In the genomic region with DNA sequence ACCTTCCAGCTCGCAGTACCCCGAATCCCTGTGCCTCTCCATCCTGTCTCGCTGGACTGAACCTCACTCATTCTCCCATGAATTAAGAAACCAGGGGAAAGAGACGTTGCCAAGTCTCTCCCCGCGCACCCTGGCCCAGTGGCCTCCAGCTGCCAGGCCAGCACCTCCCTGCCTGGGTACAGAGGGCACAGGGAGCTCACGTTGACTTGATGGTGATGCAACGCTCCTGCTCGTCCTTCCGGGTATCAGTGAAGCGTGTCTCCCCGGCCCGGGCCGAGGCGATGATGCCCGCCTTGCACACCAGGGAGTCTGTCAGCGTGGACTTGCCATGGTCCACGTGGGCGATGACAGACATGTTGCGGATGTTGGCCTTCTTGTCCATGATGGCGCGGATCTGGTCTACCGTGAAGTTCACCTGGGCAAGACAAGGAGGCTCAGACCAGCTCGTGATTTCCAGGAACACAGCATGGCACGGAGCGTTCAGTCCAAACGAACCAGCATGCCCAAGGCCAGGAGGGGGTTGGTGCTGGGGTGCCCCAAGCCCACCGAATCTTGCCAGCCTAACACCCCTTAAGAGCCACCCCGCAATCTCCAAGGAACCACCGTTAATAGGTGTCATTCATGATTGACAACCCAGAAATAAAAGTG, we compare ENCODE assay signal across 1 cellular context.
TF ChIP-seq lines count a peak whose summit lies in the region.

No MANE protein-coding gene starts in this region.

TF ChIP-seq in HepG2, 621 proteins besides CTCF, POLR2A, EP300 and RAD21 (continued from another document and continues in another):
- TF ChIP-seq, protein P1, sequence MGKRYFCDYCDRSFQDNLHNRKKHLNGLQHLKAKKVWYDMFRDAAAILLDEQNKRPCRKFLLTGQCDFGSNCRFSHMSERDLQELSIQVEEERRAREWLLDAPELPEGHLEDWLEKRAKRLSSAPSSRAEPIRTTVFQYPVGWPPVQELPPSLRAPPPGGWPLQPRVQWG (CRISPR knock-in tag; IDR thresholded peaks at IDR 0.05; ENCODE audit: borderline replicate concordance, low read depth), result no peak
- TF ChIP-seq TCF12 (IDR thresholded peaks at IDR 0.05), result no peak
- TF ChIP-seq TCF12 (CRISPR knock-in tag; IDR thresholded peaks at IDR 0.05), result no peak
- TF ChIP-seq ZKSCAN1 (IDR thresholded peaks at IDR 0.05; ENCODE audit: low read length), result no peak
- TF ChIP-seq ELF3 (CRISPR knock-in tag; IDR thresholded peaks at IDR 0.05), result peak; percentile 41; the same call in 1 of the 2 replicates
- TF ChIP-seq ZNF546 (CRISPR knock-in tag; conservative IDR thresholded peaks at IDR 0.05), result no peak
- TF ChIP-seq POLR2G (IDR thresholded peaks at IDR 0.05; ENCODE audit: low read depth, low read length), result peak; percentile 45; the same call in 1 of the 2 replicates
- TF ChIP-seq TBP (CRISPR knock-in tag; IDR thresholded peaks at IDR 0.05), result no peak
- TF ChIP-seq ZSCAN20 (CRISPR knock-in tag; IDR thresholded peaks at IDR 0.05; ENCODE audit: borderline replicate concordance), result no peak
- no peak for TF ChIP-seq ISL2 (CRISPR knock-in tag; IDR thresholded peaks at IDR 0.05)
- TF ChIP-seq, protein P2, sequence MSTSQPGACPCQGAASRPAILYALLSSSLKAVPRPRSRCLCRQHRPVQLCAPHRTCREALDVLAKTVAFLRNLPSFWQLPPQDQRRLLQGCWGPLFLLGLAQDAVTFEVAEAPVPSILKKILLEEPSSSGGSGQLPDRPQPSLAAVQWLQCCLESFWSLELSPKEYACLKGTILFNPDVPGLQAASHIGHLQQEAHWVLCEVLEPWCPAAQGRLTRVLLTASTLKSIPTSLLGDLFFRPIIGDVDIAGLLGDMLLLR (CRISPR knock-in tag; IDR thresholded peaks at IDR 0.05), result peak; percentile 73; the same call in 1 of the 2 replicates
- no peak for TF ChIP-seq KMT2A (CRISPR knock-in tag; IDR thresholded peaks at IDR 0.05)
- TF ChIP-seq EEA1 (CRISPR knock-in tag; IDR thresholded peaks at IDR 0.05; ENCODE audit: borderline replicate concordance), result no peak
- no peak for TF ChIP-seq ZNF816 (CRISPR knock-in tag; IDR thresholded peaks at IDR 0.05; ENCODE audit: borderline replicate concordance)
- TF ChIP-seq ZNF335 (CRISPR knock-in tag; IDR thresholded peaks at IDR 0.05), result no peak
- TF ChIP-seq ZSCAN29 (CRISPR knock-in tag; conservative IDR thresholded peaks at IDR 0.05), result no peak
- TF ChIP-seq, protein P3, sequence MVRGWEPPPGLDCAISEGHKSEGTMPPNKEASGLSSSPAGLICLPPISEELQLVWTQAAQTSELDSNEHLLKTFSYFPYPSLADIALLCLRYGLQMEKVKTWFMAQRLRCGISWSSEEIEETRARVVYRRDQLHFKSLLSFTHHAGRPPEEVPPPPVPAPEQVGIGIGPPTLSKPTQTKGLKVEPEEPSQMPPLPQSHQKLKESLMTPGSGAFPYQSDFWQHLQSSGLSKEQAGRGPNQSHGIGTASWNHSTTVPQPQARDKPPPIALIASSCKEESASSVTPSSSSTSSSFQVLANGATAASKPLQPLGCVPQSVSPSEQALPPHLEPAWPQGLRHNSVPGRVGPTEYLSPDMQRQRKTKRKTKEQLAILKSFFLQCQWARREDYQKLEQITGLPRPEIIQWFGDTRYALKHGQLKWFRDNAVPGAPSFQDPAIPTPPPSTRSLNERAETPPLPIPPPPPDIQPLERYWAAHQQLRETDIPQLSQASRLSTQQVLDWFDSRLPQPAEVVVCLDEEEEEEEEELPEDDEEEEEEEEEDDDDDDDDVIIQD (CRISPR knock-in tag; IDR thresholded peaks at IDR 0.05; ENCODE audit: low read depth), result no peak
- TF ChIP-seq ZNF563 (CRISPR knock-in tag; IDR thresholded peaks at IDR 0.05), result no peak
- TF ChIP-seq HOXA3 (CRISPR knock-in tag; IDR thresholded peaks at IDR 0.05), result no peak
- TF ChIP-seq NCOA1 (CRISPR knock-in tag; IDR thresholded peaks at IDR 0.05), result no peak
- TF ChIP-seq, protein P4, sequence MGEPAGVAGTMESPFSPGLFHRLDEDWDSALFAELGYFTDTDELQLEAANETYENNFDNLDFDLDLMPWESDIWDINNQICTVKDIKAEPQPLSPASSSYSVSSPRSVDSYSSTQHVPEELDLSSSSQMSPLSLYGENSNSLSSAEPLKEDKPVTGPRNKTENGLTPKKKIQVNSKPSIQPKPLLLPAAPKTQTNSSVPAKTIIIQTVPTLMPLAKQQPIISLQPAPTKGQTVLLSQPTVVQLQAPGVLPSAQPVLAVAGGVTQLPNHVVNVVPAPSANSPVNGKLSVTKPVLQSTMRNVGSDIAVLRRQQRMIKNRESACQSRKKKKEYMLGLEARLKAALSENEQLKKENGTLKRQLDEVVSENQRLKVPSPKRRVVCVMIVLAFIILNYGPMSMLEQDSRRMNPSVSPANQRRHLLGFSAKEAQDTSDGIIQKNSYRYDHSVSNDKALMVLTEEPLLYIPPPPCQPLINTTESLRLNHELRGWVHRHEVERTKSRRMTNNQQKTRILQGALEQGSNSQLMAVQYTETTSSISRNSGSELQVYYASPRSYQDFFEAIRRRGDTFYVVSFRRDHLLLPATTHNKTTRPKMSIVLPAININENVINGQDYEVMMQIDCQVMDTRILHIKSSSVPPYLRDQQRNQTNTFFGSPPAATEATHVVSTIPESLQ (CRISPR knock-in tag; conservative IDR thresholded peaks at IDR 0.05), result no peak
- TF ChIP-seq ZNF549 (CRISPR knock-in tag; IDR thresholded peaks at IDR 0.05), result no peak
- TF ChIP-seq SP1 (IDR thresholded peaks at IDR 0.05), result no peak
- TF ChIP-seq SP1 (CRISPR knock-in tag; IDR thresholded peaks at IDR 0.05), result peak; percentile 34; the same call in 1 of the 2 replicates
- TF ChIP-seq, protein P5, sequence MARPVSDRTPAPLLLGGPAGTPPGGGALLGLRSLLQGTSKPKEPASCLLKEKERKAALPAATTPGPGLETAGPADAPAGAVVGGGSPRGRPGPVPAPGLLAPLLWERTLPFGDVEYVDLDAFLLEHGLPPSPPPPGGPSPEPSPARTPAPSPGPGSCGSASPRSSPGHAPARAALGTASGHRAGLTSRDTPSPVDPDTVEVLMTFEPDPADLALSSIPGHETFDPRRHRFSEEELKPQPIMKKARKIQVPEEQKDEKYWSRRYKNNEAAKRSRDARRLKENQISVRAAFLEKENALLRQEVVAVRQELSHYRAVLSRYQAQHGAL (CRISPR knock-in tag; IDR thresholded peaks at IDR 0.05; ENCODE audit: not compliant biosample characterization), result no peak
- TF ChIP-seq, protein P6, sequence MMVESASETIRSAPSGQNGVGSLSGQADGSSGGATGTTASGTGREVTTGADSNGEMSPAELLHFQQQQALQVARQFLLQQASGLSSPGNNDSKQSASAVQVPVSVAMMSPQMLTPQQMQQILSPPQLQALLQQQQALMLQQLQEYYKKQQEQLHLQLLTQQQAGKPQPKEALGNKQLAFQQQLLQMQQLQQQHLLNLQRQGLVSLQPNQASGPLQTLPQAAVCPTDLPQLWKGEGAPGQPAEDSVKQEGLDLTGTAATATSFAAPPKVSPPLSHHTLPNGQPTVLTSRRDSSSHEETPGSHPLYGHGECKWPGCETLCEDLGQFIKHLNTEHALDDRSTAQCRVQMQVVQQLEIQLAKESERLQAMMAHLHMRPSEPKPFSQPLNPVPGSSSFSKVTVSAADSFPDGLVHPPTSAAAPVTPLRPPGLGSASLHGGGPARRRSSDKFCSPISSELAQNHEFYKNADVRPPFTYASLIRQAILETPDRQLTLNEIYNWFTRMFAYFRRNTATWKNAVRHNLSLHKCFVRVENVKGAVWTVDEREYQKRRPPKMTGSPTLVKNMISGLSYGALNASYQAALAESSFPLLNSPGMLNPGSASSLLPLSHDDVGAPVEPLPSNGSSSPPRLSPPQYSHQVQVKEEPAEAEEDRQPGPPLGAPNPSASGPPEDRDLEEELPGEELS (CRISPR knock-in tag; IDR thresholded peaks at IDR 0.05), result no peak
- TF ChIP-seq KLF13 (CRISPR knock-in tag; IDR thresholded peaks at IDR 0.05), result no peak
- no peak for TF ChIP-seq HOXA7 (CRISPR knock-in tag; IDR thresholded peaks at IDR 0.05)
- no peak for TF ChIP-seq POLR2AphosphoS2 (IDR thresholded peaks at IDR 0.05; ENCODE audit: low read depth, low read length)
- TF ChIP-seq ZNF607 (CRISPR knock-in tag; IDR thresholded peaks at IDR 0.05; ENCODE audit: borderline replicate concordance), result no peak
- no peak for TF ChIP-seq ZNF557 (CRISPR knock-in tag; IDR thresholded peaks at IDR 0.05)
- TF ChIP-seq, protein P7, sequence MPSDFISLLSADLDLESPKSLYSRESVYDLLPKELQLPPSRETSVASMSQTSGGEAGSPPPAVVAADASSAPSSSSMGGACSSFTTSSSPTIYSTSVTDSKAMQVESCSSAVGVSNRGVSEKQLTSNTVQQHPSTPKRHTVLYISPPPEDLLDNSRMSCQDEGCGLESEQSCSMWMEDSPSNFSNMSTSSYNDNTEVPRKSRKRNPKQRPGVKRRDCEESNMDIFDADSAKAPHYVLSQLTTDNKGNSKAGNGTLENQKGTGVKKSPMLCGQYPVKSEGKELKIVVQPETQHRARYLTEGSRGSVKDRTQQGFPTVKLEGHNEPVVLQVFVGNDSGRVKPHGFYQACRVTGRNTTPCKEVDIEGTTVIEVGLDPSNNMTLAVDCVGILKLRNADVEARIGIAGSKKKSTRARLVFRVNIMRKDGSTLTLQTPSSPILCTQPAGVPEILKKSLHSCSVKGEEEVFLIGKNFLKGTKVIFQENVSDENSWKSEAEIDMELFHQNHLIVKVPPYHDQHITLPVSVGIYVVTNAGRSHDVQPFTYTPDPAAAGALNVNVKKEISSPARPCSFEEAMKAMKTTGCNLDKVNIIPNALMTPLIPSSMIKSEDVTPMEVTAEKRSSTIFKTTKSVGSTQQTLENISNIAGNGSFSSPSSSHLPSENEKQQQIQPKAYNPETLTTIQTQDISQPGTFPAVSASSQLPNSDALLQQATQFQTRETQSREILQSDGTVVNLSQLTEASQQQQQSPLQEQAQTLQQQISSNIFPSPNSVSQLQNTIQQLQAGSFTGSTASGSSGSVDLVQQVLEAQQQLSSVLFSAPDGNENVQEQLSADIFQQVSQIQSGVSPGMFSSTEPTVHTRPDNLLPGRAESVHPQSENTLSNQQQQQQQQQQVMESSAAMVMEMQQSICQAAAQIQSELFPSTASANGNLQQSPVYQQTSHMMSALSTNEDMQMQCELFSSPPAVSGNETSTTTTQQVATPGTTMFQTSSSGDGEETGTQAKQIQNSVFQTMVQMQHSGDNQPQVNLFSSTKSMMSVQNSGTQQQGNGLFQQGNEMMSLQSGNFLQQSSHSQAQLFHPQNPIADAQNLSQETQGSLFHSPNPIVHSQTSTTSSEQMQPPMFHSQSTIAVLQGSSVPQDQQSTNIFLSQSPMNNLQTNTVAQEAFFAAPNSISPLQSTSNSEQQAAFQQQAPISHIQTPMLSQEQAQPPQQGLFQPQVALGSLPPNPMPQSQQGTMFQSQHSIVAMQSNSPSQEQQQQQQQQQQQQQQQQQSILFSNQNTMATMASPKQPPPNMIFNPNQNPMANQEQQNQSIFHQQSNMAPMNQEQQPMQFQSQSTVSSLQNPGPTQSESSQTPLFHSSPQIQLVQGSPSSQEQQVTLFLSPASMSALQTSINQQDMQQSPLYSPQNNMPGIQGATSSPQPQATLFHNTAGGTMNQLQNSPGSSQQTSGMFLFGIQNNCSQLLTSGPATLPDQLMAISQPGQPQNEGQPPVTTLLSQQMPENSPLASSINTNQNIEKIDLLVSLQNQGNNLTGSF (CRISPR knock-in tag; IDR thresholded peaks at IDR 0.05), result no peak
- TF ChIP-seq SCMH1 (CRISPR knock-in tag; IDR thresholded peaks at IDR 0.05; ENCODE audit: borderline replicate concordance), result no peak
- no peak for TF ChIP-seq ZNF367 (CRISPR knock-in tag; IDR thresholded peaks at IDR 0.05; ENCODE audit: borderline replicate concordance)
- no peak for TF ChIP-seq ZNF713 (CRISPR knock-in tag; IDR thresholded peaks at IDR 0.05)
- no peak for TF ChIP-seq WIZ (CRISPR knock-in tag; IDR thresholded peaks at IDR 0.05)
- no peak for TF ChIP-seq ZNF75D (CRISPR knock-in tag; IDR thresholded peaks at IDR 0.05; ENCODE audit: borderline replicate concordance)
- TF ChIP-seq CREB1 (IDR thresholded peaks at IDR 0.05), result 0 out of 2 replicates have a peak, but pooled peaks have one; percentile 21
- TF ChIP-seq CREB1 (CRISPR knock-in tag; IDR thresholded peaks at IDR 0.05), result no peak
- TF ChIP-seq, protein P8, sequence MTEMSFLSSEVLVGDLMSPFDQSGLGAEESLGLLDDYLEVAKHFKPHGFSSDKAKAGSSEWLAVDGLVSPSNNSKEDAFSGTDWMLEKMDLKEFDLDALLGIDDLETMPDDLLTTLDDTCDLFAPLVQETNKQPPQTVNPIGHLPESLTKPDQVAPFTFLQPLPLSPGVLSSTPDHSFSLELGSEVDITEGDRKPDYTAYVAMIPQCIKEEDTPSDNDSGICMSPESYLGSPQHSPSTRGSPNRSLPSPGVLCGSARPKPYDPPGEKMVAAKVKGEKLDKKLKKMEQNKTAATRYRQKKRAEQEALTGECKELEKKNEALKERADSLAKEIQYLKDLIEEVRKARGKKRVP (CRISPR knock-in tag; IDR thresholded peaks at IDR 0.05), result peak in 1 of 2 experiments; percentile 71; a peak in 2 of 4 replicates
- no peak for TF ChIP-seq NR3C1 (CRISPR knock-in tag; IDR thresholded peaks at IDR 0.05)
- no peak for TF ChIP-seq REPIN1 (CRISPR knock-in tag; IDR thresholded peaks at IDR 0.05; ENCODE audit: borderline replicate concordance, low read depth)
- TF ChIP-seq HNRNPUL1 (IDR thresholded peaks at IDR 0.05; ENCODE audit: low read depth, low read length), result no peak
- no peak for TF ChIP-seq BCL6 (CRISPR knock-in tag; IDR thresholded peaks at IDR 0.05)
- TF ChIP-seq CBX5 (CRISPR knock-in tag; IDR thresholded peaks at IDR 0.05; ENCODE audit: borderline replicate concordance), result no peak
- TF ChIP-seq ZNF205 (CRISPR knock-in tag; IDR thresholded peaks at IDR 0.05), result no peak
- TF ChIP-seq, protein P9, sequence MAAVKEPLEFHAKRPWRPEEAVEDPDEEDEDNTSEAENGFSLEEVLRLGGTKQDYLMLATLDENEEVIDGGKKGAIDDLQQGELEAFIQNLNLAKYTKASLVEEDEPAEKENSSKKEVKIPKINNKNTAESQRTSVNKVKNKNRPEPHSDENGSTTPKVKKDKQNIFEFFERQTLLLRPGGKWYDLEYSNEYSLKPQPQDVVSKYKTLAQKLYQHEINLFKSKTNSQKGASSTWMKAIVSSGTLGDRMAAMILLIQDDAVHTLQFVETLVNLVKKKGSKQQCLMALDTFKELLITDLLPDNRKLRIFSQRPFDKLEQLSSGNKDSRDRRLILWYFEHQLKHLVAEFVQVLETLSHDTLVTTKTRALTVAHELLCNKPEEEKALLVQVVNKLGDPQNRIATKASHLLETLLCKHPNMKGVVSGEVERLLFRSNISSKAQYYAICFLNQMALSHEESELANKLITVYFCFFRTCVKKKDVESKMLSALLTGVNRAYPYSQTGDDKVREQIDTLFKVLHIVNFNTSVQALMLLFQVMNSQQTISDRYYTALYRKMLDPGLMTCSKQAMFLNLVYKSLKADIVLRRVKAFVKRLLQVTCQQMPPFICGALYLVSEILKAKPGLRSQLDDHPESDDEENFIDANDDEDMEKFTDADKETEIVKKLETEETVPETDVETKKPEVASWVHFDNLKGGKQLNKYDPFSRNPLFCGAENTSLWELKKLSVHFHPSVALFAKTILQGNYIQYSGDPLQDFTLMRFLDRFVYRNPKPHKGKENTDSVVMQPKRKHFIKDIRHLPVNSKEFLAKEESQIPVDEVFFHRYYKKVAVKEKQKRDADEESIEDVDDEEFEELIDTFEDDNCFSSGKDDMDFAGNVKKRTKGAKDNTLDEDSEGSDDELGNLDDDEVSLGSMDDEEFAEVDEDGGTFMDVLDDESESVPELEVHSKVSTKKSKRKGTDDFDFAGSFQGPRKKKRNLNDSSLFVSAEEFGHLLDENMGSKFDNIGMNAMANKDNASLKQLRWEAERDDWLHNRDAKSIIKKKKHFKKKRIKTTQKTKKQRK (IDR thresholded peaks at IDR 0.05; ENCODE audit: low read length), result no peak
- TF ChIP-seq ZFP36 (IDR thresholded peaks at IDR 0.05; ENCODE audit: borderline replicate concordance, low read depth, low read length, partially characterized antibody), result no peak
- no peak for TF ChIP-seq ZNF337 (CRISPR knock-in tag; IDR thresholded peaks at IDR 0.05; ENCODE audit: borderline replicate concordance, low read depth)
- TF ChIP-seq ZMYM2 (CRISPR knock-in tag; IDR thresholded peaks at IDR 0.05), result no peak
- no peak for TF ChIP-seq ZNF547 (CRISPR knock-in tag; IDR thresholded peaks at IDR 0.05)
- 0 out of 2 replicates have a peak, but pooled peaks have one; percentile 26 for TF ChIP-seq PHF8 (CRISPR knock-in tag; IDR thresholded peaks at IDR 0.05)
